Comparison of ENCODE assay signal across 11 cellular contexts in genomic region chr14:59882957-59883356, GRCh38. TPM values are rescaled to one million over a fixed set of nuclear protein-coding genes. Genes with fewer than 3 reads are reported as not detected.
DNase-seq lines count a peak whose midpoint lies in the region; ATAC-seq and TF ChIP-seq lines count a peak whose summit lies in the region.
"Had no signal": no experiment of that assay in that cellular context is flagged by ENCODE, and none has a peak within 500 bp of the region (broad histone marks: within the 10 kb centered on the region; RNA-seq: fewer than 3 reads in every experiment).

No MANE protein-coding gene starts in this region.

- no peaks in the 10 kb centered on the region for H3K79me2 ChIP-seq in SK-N-SH (ENCODE audit: insufficient read depth)

- peaks cover 7% of the 10 kb centered on the region for H3K36me3 Mint-ChIP-seq in glutamatergic neuron (ENCODE audit: unreplicated experiment)
- peaks cover 0 to 17% (median 0%) of the 10 kb centered on the region in 3 donors for H3K36me3 Mint-ChIP-seq in naive thymus-derived CD8-positive, alpha-beta T cell
- no peaks in the 10 kb centered on the region for H3K36me3 Mint-ChIP-seq in activated naive CD4-positive, alpha-beta T cell treated with anti-CD3 and anti-CD28 coated beads for 36 hours (ENCODE audit: low read depth)

- no peak for TF ChIP-seq EP300 in SK-N-SH (IDR thresholded peaks at IDR 0.05; ENCODE audit: borderline replicate concordance in 1 of 2, low read depth in 1 of 2, low read length in 1 of 2)

- no peak for TF ChIP-seq RAD21 in SK-N-SH (IDR thresholded peaks at IDR 0.05; ENCODE audit: low read length)

- 63% methylated on average over 1 of the region's 1 CpG for WGBS in SK-N-SH (ENCODE audit: low lambda C conversion rate)
- 51 to 53% methylated on average over 1 of the region's 1 CpG for WGBS in body of pancreas, 2 donors

- no peak for DNase-seq in BE2C
- peak; percentile 21 for DNase-seq in H7
- no peak for DNase-seq in SK-N-SH
- no peak for DNase-seq in glutamatergic neuron
- no peak for DNase-seq in naive thymus-derived CD8-positive, alpha-beta T cell
- no peak for DNase-seq in D341Med (ENCODE audit: low spot score)
- DNase-seq in body of pancreas, result no peak
- DNase-seq in activated naive CD4-positive, alpha-beta T cell treated with anti-CD3 and anti-CD28 coated beads for 36 hours, result no peak
- DNase-seq: activated T-cell treated with anti-CD3 and anti-CD28 coated beads, Interleukin-2, amount 50 U/mL, for 24 hours; GDM1; NCI-H1436 treated with DMSO at 0.1 percent for 48 hours had no signal

- no peak overlapping the region for H3K4me3 ChIP-seq in BE2C (ENCODE audit: low read depth, low read length)
- H3K4me3 ChIP-seq in H7 (ENCODE audit: insufficient read depth, low read depth, low read length), result no peak overlapping the region
- no peak overlapping the region for H3K4me3 ChIP-seq in SK-N-SH (ENCODE audit: low read depth in 2 of 2, low read length in 1 of 2)
- no peak overlapping the region for H3K4me3 ChIP-seq in body of pancreas

- peaks cover 3% of the 10 kb centered on the region for H3K9me3 Mint-ChIP-seq in glutamatergic neuron (ENCODE audit: unreplicated experiment)
- peaks cover 0 to 26% (median 10%) of the 10 kb centered on the region in 9 donors for H3K9me3 Mint-ChIP-seq in naive thymus-derived CD8-positive, alpha-beta T cell
- no peaks in the 10 kb centered on the region for H3K9me3 Mint-ChIP-seq in activated naive CD4-positive, alpha-beta T cell treated with anti-CD3 and anti-CD28 coated beads for 36 hours

- no peaks in the 10 kb centered on the region for H4K20me1 ChIP-seq in SK-N-SH (ENCODE audit: insufficient read depth)

- no peaks in the 10 kb centered on the region for H3F3A ChIP-seq in SK-N-SH (replicated peaks; ENCODE audit: insufficient read depth)

- H3K9ac ChIP-seq in SK-N-SH, result no peak overlapping the region

- H3K36me3 ChIP-seq in BE2C, result no peaks in the 10 kb centered on the region
- no peaks in the 10 kb centered on the region for H3K36me3 ChIP-seq in H7 (replicated peaks; ENCODE audit: control insufficient read depth, insufficient read depth, low read length)
- no peaks in the 10 kb centered on the region for H3K36me3 ChIP-seq in SK-N-SH (replicated peaks in 1 of 2; ENCODE audit: control insufficient read depth in 1 of 2, insufficient read depth in 2 of 2, low read length in 1 of 2)
- H3K36me3 ChIP-seq in body of pancreas (replicated peaks in 1 of 2; ENCODE audit: insufficient read depth in 1 of 2, low read depth in 2 of 2), result no peaks in the 10 kb centered on the region

- no peak for TF ChIP-seq POLR2A in body of pancreas (IDR thresholded peaks at IDR 0.05)

- peak; percentile 47 for TF ChIP-seq CTCF in BE2C (IDR thresholded peaks at IDR 0.05; ENCODE audit: low read depth, low read length)
- TF ChIP-seq CTCF in SK-N-SH (IDR thresholded peaks at IDR 0.05), result peak; percentile 40
- peak; percentile 65 for TF ChIP-seq CTCF in glutamatergic neuron (IDR thresholded peaks at IDR 0.05; ENCODE audit: partially characterized antibody, unreplicated experiment)
- no peak for TF ChIP-seq CTCF in body of pancreas (IDR thresholded peaks at IDR 0.05)

- intact Hi-C loops in body of pancreas (cut with DNase I), result no loop called here
- intact Hi-C loops in activated naive CD4-positive, alpha-beta T cell treated with anti-CD3 and anti-CD28 coated beads for 36 hours (cut with micrococcal nuclease), result no loop called here

- H3K27me3 Mint-ChIP-seq in glutamatergic neuron (ENCODE audit: unreplicated experiment), result peaks cover 4% of the 10 kb centered on the region
- H3K27me3 Mint-ChIP-seq in naive thymus-derived CD8-positive, alpha-beta T cell, result peaks cover 22 to 56% (median 35%) of the 10 kb centered on the region in 5 donors
- H3K27me3 Mint-ChIP-seq in activated naive CD4-positive, alpha-beta T cell treated with anti-CD3 and anti-CD28 coated beads for 36 hours (ENCODE audit: low read depth), result peaks cover 30% of the 10 kb centered on the region

- H3K9me3 ChIP-seq in BE2C, result no peaks in the 10 kb centered on the region
- H3K9me3 ChIP-seq in SK-N-SH, result no peaks in the 10 kb centered on the region
- no peaks in the 10 kb centered on the region for H3K9me3 ChIP-seq in body of pancreas

- H3K4me3 Mint-ChIP-seq in glutamatergic neuron (ENCODE audit: unreplicated experiment), result no peak overlapping the region
- no peak overlapping the region for H3K4me3 Mint-ChIP-seq in naive thymus-derived CD8-positive, alpha-beta T cell
- H3K4me3 Mint-ChIP-seq in activated naive CD4-positive, alpha-beta T cell treated with anti-CD3 and anti-CD28 coated beads for 36 hours, result no peak overlapping the region
- H3K4me3 Mint-ChIP-seq: activated T-cell treated with anti-CD3 and anti-CD28 coated beads, Interleukin-2, amount 50 U/mL, for 24 hours had no signal

- no peaks in the 10 kb centered on the region for H3K4me1 Mint-ChIP-seq in glutamatergic neuron (ENCODE audit: low read depth, unreplicated experiment)
- no peaks in the 10 kb centered on the region for H3K4me1 Mint-ChIP-seq in naive thymus-derived CD8-positive, alpha-beta T cell
- no peaks in the 10 kb centered on the region for H3K4me1 Mint-ChIP-seq in activated naive CD4-positive, alpha-beta T cell treated with anti-CD3 and anti-CD28 coated beads for 36 hours (ENCODE audit: low read depth)

- no peak overlapping the region for H3K27ac ChIP-seq in SK-N-SH (ENCODE audit: low read depth in 2 of 2, low read length in 1 of 2)
- H3K27ac ChIP-seq in body of pancreas, result no peak overlapping the region

- H3K4me2 ChIP-seq in SK-N-SH, result no peak overlapping the region

- H3K4me1 ChIP-seq in BE2C, result no peaks in the 10 kb centered on the region
- no peaks in the 10 kb centered on the region for H3K4me1 ChIP-seq in SK-N-SH (ENCODE audit: control insufficient read depth in 1 of 2, insufficient read depth in 2 of 2, low read depth in 1 of 2, low read length in 1 of 2)
- H3K4me1 ChIP-seq in body of pancreas, result no peaks in the 10 kb centered on the region

- CTCF ChIA-PET in SK-N-SH (lab: Yijun Ruan, JAX), result interaction anchor here (0.7 to 2.4 kb wide), 7 partner anchors 13 to 176 kb away, joined by 3 to 10 read pairs (median 3); no protein-coding TSS in a partner anchor
- CTCF ChIA-PET in activated naive CD4-positive, alpha-beta T cell treated with anti-CD3 and anti-CD28 coated beads for 36 hours (lab: Charles Lee), result no interaction called here

- H3K27ac Mint-ChIP-seq in glutamatergic neuron (ENCODE audit: unreplicated experiment), result no peak overlapping the region
- H3K27ac Mint-ChIP-seq in naive thymus-derived CD8-positive, alpha-beta T cell, result no peak overlapping the region
- H3K27ac Mint-ChIP-seq in activated naive CD4-positive, alpha-beta T cell treated with anti-CD3 and anti-CD28 coated beads for 36 hours, result no peak overlapping the region
- H3K27ac Mint-ChIP-seq: activated T-cell treated with anti-CD3 and anti-CD28 coated beads, Interleukin-2, amount 50 U/mL, for 24 hours had no signal

- H2AFZ ChIP-seq in SK-N-SH (ENCODE audit: low read depth), result no peak overlapping the region

- POLR2A ChIA-PET in SK-N-SH (lab: Yijun Ruan, JAX), result no interaction called here
- POLR2A ChIA-PET in naive thymus-derived CD8-positive, alpha-beta T cell (lab: Charles Lee), result no interaction called here

- H3K9me2 ChIP-seq in SK-N-SH, result no peaks in the 10 kb centered on the region

- ATAC-seq in naive thymus-derived CD8-positive, alpha-beta T cell, result no peak
- no peak for ATAC-seq in body of pancreas

- H3K27me3 ChIP-seq in BE2C (no peaks in the 10 kb centered on the region), H7 (ENCODE audit: control insufficient read depth, insufficient read depth, low read length) (no peaks in the 10 kb centered on the region), SK-N-SH (ENCODE audit: insufficient read depth) (no peaks in the 10 kb centered on the region), body of pancreas (no peaks in the 10 kb centered on the region)

TF ChIP-seq in SK-N-SH, 30 proteins besides CTCF, POLR2A, EP300 and RAD21 (continues in another document):
- no peak for TF ChIP-seq IRF3 (IDR thresholded peaks at IDR 0.05; ENCODE audit: low read depth, low read length)
- no peak for TF ChIP-seq NRF1 (IDR thresholded peaks at IDR 0.05; ENCODE audit: low read depth, low read length)
- no peak for TF ChIP-seq TEAD4 (IDR thresholded peaks at IDR 0.05; ENCODE audit: borderline replicate concordance, insufficient read depth)
- TF ChIP-seq RCOR1 (IDR thresholded peaks at IDR 0.05; ENCODE audit: low read length), result no peak
- no peak for TF ChIP-seq EZH2phosphoT487 (IDR thresholded peaks at IDR 0.05; ENCODE audit: borderline replicate concordance, low read depth)
- no peak for TF ChIP-seq RXRA (IDR thresholded peaks at IDR 0.05; ENCODE audit: borderline replicate concordance, low read depth)
- TF ChIP-seq YY1 (IDR thresholded peaks at IDR 0.05; ENCODE audit: low read depth), result no peak

RNA-seq across cellular contexts. Expression of gene RTN1, which starts 12.4 kb away (rescaled TPM):
- polyA plus RNA-seq in BE2C (2012; ENCODE audit: insufficient read depth, insufficient read length, low read depth), result 0.99 TPM
- total RNA-seq in H7 (2014; rRNA removed; shearing (Covaris generic)), result 0.42 and 3.7 TPM in 2 replicates
- 1.6 and 5.0 TPM in 2 replicates for polyA plus RNA-seq in SK-N-SH (2012; rRNA removed)
- polyA plus RNA-seq in SK-N-SH (2012; cell fraction: cytosol; rRNA removed), result 5.3 and 9.5 TPM in 2 replicates
- 1.1 and 3.7 TPM in 2 replicates for polyA plus RNA-seq in SK-N-SH (2012; cell fraction: nucleus; rRNA removed)
- total RNA-seq in glutamatergic neuron (ENCODE audit: unreplicated experiment), result 518 TPM
- total RNA-seq in naive thymus-derived CD8-positive, alpha-beta T cell, result not detected
- polyA plus RNA-seq in naive thymus-derived CD8-positive, alpha-beta T cell, result under 1 TPM in 1 of 3 donors, not detected in 2; 0.10 TPM
- 10 to 100 TPM in 1 of 2 donors, 1 to 10 TPM in 1; 8.6 to 11.2 TPM for total RNA-seq in body of pancreas
- not detected for total RNA-seq in activated naive CD4-positive, alpha-beta T cell treated with anti-CD3 and anti-CD28 coated beads for 36 hours

RNA-seq across cellular contexts. Expression of gene LRRC9, which starts 37.0 kb away (rescaled TPM):
- polyA plus RNA-seq in BE2C (2012; ENCODE audit: insufficient read depth, insufficient read length, low read depth), result not detected
- total RNA-seq in H7 (2014; rRNA removed; shearing (Covaris generic)), result 0.30 and 0.38 TPM in 2 replicates
- polyA plus RNA-seq in SK-N-SH (2012; rRNA removed), result not detected in 2 replicates
- polyA plus RNA-seq in SK-N-SH (2012; cell fraction: cytosol; rRNA removed), result not detected in 2 replicates
- polyA plus RNA-seq in SK-N-SH (2012; cell fraction: nucleus; rRNA removed), result not detected in 2 replicates
- total RNA-seq in glutamatergic neuron (ENCODE audit: unreplicated experiment), result 1.3 TPM
- total RNA-seq in naive thymus-derived CD8-positive, alpha-beta T cell, result not detected
- polyA plus RNA-seq in naive thymus-derived CD8-positive, alpha-beta T cell, result not detected
- not detected for total RNA-seq in body of pancreas
- not detected for total RNA-seq in activated naive CD4-positive, alpha-beta T cell treated with anti-CD3 and anti-CD28 coated beads for 36 hours

Comparison
In these comparisons a context has a peak if more than half of its experiments do, and no peak if none do; other contexts are left out.
1. CTCF ChIP-seq: peak in BE2C (single experiment), SK-N-SH (single experiment) and glutamatergic neuron (single experiment); none in body of pancreas (0 of 7).
2. RNA of gene RTN1, which starts 12.4 kb away (total RNA-seq): 518 TPM in glutamatergic neuron (single experiment); 8.6 to 11.2 TPM in body of pancreas, 0.42 to 3.7 TPM in H7, not detected in activated naive CD4-positive, alpha-beta T cell treated with anti-CD3 and anti-CD28 coated beads for 36 hours and not detected in naive thymus-derived CD8-positive, alpha-beta T cell; every median in the first group is over 10 times any median in the second.